8 cellular contexts compared by ENCODE assay signal in the genomic region with DNA sequence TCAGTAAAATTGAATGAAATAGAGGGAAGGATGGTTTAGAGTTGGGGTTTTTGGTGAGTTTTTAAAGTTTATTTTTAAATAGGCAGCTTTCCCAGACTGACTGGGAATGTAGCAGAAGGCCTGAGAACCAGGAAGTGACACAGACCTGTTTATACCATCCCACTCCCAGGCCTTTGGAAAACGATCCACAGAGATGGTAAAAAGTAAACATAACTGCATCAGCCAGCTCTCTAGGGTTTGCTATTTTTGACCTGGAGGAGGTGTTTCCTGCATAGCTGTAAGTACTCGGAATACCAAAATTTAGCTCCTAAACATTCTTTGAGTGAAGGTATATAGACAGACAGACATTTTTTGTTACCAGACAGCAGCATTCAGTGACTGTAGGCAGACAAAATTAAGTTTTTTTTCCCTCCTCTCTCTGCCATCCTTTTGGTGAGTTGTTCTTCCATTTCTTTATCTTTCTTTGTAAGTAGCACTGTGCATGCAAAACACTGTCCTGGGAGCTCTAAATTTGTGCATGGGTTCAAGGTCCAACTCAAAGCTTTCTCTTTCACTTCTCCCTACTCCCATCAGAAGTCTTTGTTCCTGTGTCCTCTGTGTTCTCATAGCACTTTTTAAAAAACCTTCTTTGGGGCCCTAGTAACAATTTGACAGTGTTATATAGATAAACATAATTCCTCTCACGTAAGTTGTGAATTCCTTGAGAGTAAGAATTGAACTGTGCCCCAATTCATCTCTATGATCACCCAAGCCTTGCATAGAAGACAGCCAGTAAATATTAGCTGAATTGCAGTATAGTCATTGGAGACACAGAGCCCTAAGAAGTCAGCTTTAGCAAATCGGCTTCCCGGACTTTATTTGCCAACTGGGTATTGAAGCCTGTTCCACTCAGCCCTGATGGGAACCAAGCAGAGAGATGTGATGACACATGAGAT. TPM values are rescaled to one million over a fixed set of nuclear protein-coding genes. Genes with fewer than 3 reads are reported as not detected.
DNase-seq lines count a peak whose midpoint lies in the region; ATAC-seq, FAIRE-seq and TF ChIP-seq lines count a peak whose summit lies in the region.

No MANE protein-coding gene starts in this region.

- CTCF ChIA-PET in K562 (lab: Yijun Ruan, JAX; ENCODE audit: low intra/inter-chr PET ratio): interaction anchor here (0.6 kb wide), 1 partner anchor 78 kb away, joined by 3 read pairs; no protein-coding TSS in a partner anchor

- POLR2A ChIA-PET in K562 (lab: Yijun Ruan, JAX): interaction anchor here (1.2 to 1.8 kb wide), 3 partner anchors 10 to 19 kb away, joined by 3 to 6 read pairs (median 5); no protein-coding TSS in a partner anchor

- H2BK120ac ChIP-seq in mesendoderm (ENCODE audit: low read depth, low read length): no peak overlapping the region

- H3K4ac ChIP-seq in mesendoderm (ENCODE audit: low read depth, low read length): no peak overlapping the region

- H3K56ac ChIP-seq in mesendoderm (ENCODE audit: low read length): no peak overlapping the region

- TF ChIP-seq POLR2A in K562 (conservative IDR thresholded peaks at IDR 0.05): no peak

- no peaks in the 10 kb centered on the region for H3K9me1 ChIP-seq in K562 (ENCODE audit: control insufficient read depth, insufficient read depth, low read length)

- H3K4me2 ChIP-seq in K562 (ENCODE audit: insufficient read depth, low read length) (no peak overlapping the region), mesendoderm (ENCODE audit: low read length) (no peak overlapping the region)

- H4K5ac ChIP-seq in mesendoderm (ENCODE audit: low read length): no peak overlapping the region

- no TSS peak for BruUV-seq in K562 (replicated peaks; lab: Mats Ljungman, UMichigan)

- no peak for FAIRE-seq in K562 (lab: Jason Lieb, UNC)

- no peaks in the 10 kb centered on the region for H4K20me1 ChIP-seq in K562 (replicated peaks; ENCODE audit: control insufficient read depth, insufficient read depth, low read length)

- H3K27ac ChIP-seq in K562 (ENCODE audit: extremely low read depth, low read depth, low read length) (peak overlapping the region; percentile 37; the same call in 1 of the 3 replicates), mesendoderm (ENCODE audit: low read depth, low read length) (peak overlapping the region; percentile 26)

- H2AK5ac ChIP-seq in mesendoderm (ENCODE audit: low read length): no peak overlapping the region

- no peak overlapping the region for H3K23ac ChIP-seq in mesendoderm (ENCODE audit: low read length)

- ATAC-seq in Right ventricle myocardium inferior: peak; percentile 40
- no peak for ATAC-seq in K562

- H2BK5ac ChIP-seq in mesendoderm (ENCODE audit: low read length): no peak overlapping the region

- intact Hi-C loops in Right ventricle myocardium inferior (cut with DNase I) (no loop called here), cardiac septum (cut with DNase I) (loop anchor here (2.0 to 5.0 kb wide), 2 partner anchors 14 to 36 kb away; partner anchors contain the start of gene SUSD6), K562 (cut with micrococcal nuclease) (no loop called here)

- H3K4me1 ChIP-seq in K562 (replicated peaks in 1 of 2; ENCODE audit: control insufficient read depth in 2 of 2, insufficient read depth in 2 of 2, low read length in 2 of 2) (peaks cover 17 to 73% of the 10 kb centered on the region in 2 experiments), mesendoderm (ENCODE audit: control insufficient read depth, low read depth, low read length) (peaks cover 14% of the 10 kb centered on the region)

- TF ChIP-seq RAD21 in K562 (CRISPR knock-in tag; conservative IDR thresholded peaks at IDR 0.05 in 1 of 2, IDR thresholded peaks at IDR 0.05 in 1 of 2): no peak

- H3K79me2 ChIP-seq in K562 (ENCODE audit: control insufficient read depth, insufficient read depth, low read length) (peaks cover 91% of the 10 kb centered on the region), mesendoderm (ENCODE audit: control insufficient read depth, insufficient read depth, low read length) (no peaks in the 10 kb centered on the region)

- DNase-seq in Right ventricle myocardium inferior (ENCODE audit: missing footprints): no peak
- no peak for DNase-seq in cardiac septum (ENCODE audit: low spot score)
- DNase-seq in MG63: peak; percentile 12
- DNase-seq in K562 (ENCODE audit: extremely low read depth in 1 of 4, low spot score in 3 of 4): no peak
- DNase-seq in mesendoderm: no peak
- DNase-seq in SK-N-DZ (ENCODE audit: low spot score): no peak
- no peak for DNase-seq in nucleus accumbens (lab: John Stamatoyannopoulos, UW)
- DNase-seq in NCI-H1694 (lab: John Stamatoyannopoulos, UW): no peak

- in situ Hi-C loops in K562 (cut with MboI): no loop called here

- no peak for TF ChIP-seq EP300 in K562 (IDR thresholded peaks at IDR 0.05; ENCODE audit: low read length)

- H3K9me3 ChIP-seq in MG63 (no peaks in the 10 kb centered on the region), K562 (replicated peaks; ENCODE audit: control insufficient read depth, insufficient read depth, low read depth, low read length) (no peaks in the 10 kb centered on the region)

- no peaks in the 10 kb centered on the region for H3K27me3 ChIP-seq in MG63
- H3K27me3 ChIP-seq in K562 (ENCODE audit: control insufficient read depth in 2 of 2, insufficient read depth in 2 of 2, low read length in 2 of 2): no peaks in the 10 kb centered on the region
- H3K27me3 ChIP-seq in mesendoderm (ENCODE audit: insufficient read depth, low read length, poor library complexity): no peaks in the 10 kb centered on the region

- H2AFZ ChIP-seq in K562 (ENCODE audit: low read depth, low read length): no peak overlapping the region

- no peaks in the 10 kb centered on the region for H3K79me1 ChIP-seq in mesendoderm (ENCODE audit: low read length)

- H3K36me3 ChIP-seq in MG63 (no peaks in the 10 kb centered on the region), K562 (ENCODE audit: control insufficient read depth, insufficient read depth, low read length) (0 out of 3 replicates have a peak, but pooled peaks cover 2% of the 10 kb centered on the region), mesendoderm (ENCODE audit: control insufficient read depth, insufficient read depth, low read length) (no peaks in the 10 kb centered on the region)

- no peak for TF ChIP-seq CTCF in K562 (IDR thresholded peaks at IDR 0.05 in 2 of 3, conservative IDR thresholded peaks at IDR 0.05 in 1 of 3; ENCODE audit: insufficient read depth in 2 of 3, low read depth in 1 of 3, low read length in 3 of 3)

- 45% methylated on average over 4 of the region's 5 CpGs for WGBS in K562 (ENCODE audit: insufficient coverage, low coverage, missing lambda C conversion rate)
- no CpG with 5 or more reads among the region's 5 CpGs for WGBS in mesendoderm (ENCODE audit: extremely low coverage, insufficient coverage, low lambda C conversion rate)

- no peak overlapping the region for H4K8ac ChIP-seq in mesendoderm (ENCODE audit: low read depth, low read length)

- H3K4me3 ChIP-seq in MG63 (no peak overlapping the region), K562 (no peak overlapping the region), mesendoderm (ENCODE audit: low read length) (no peak overlapping the region)

- no peak overlapping the region for H2BK15ac ChIP-seq in mesendoderm (replicated peaks; ENCODE audit: low read depth)

- H3K9ac ChIP-seq in K562 (ENCODE audit: insufficient read depth in 1 of 2, low read depth in 2 of 2, low read length in 2 of 2) (no peak overlapping the region), mesendoderm (ENCODE audit: low read length) (no peak overlapping the region)

- H3K18ac ChIP-seq in mesendoderm (ENCODE audit: low read length): no peak overlapping the region

TF ChIP-seq in K562, 482 proteins besides CTCF, POLR2A, EP300 and RAD21:
- TF ChIP-seq PRPF4 (IDR thresholded peaks at IDR 0.05; ENCODE audit: insufficient read depth, low read depth, low read length, poor library complexity, severe bottlenecking) (no peak), ESRRA (IDR thresholded peaks at IDR 0.05; ENCODE audit: borderline replicate concordance, low read depth) (0 out of 2 replicates have a peak, but pooled peaks have one; percentile 3)

RNA-seq across cellular contexts. Expression of gene SUSD6, which starts 37.4 kb away (rescaled TPM):
- total RNA-seq in Right ventricle myocardium inferior: 22.4 TPM
- total RNA-seq in cardiac septum: 26.9 TPM
- total RNA-seq in MG63 (2014; rRNA removed; shearing (Covaris generic); ENCODE audit: low replicate concordance): 1.9 and 3.1 TPM in 2 replicates
- 51.2 and 76.5 TPM in 2 replicates for total RNA-seq in K562 (2011; cell fraction: chromatin; rRNA removed; ENCODE audit: low replicate concordance)
- 50.5 and 58.7 TPM in 2 replicates for total RNA-seq in K562 (2011; cell fraction: nucleolus; rRNA removed)
- total RNA-seq in K562 (2011; cell fraction: nucleoplasm; rRNA removed): 56.2 and 57.9 TPM in 2 replicates
- 3.8 and 4.1 TPM in 2 replicates for total RNA-seq in K562 (2014; rRNA removed)
- 5.5 and 5.7 TPM in 2 replicates for total RNA-seq in K562 (2014; rRNA removed; fragmentation: Illumina TruSeq; extraction: Trizol)
- 5.0 and 5.2 TPM in 2 replicates for total RNA-seq in K562 (2015; rRNA removed; fragmentation: Illumina TruSeq; extraction: Trizol)
- 18.4 and 20.7 TPM in 2 replicates for total RNA-seq in K562 (2021)
- polyA plus RNA-seq in K562 (2011; rRNA removed): 13.0 and 25.6 TPM in 2 replicates
- polyA plus RNA-seq in K562 (2011; cell fraction: cytosol; rRNA removed): 8.0 and 14.7 TPM in 2 replicates
- polyA plus RNA-seq in K562 (2011; cell fraction: nucleus; rRNA removed): 63.8 and 68.6 TPM in 2 replicates
- polyA plus RNA-seq in K562 (2012): 5.8 and 7.8 TPM in 2 replicates
- 12.2 and 12.3 TPM in 2 replicates for polyA plus RNA-seq in K562 (2014; fragmentation: Illumina TruSeq; extraction: Trizol)
- polyA plus RNA-seq in K562 (2014; fragmentation: Nextera tagmentation; extraction: Ambion mirVana): 1 to 10 TPM; 2.9 to 5.6 TPM
- polyA plus RNA-seq in K562 (2014; rRNA removed): 11.4 and 11.7 TPM in 2 replicates
- polyA minus RNA-seq in K562 (2011; rRNA and poly(A)+ RNA removed): 18.0 and 19.0 TPM in 2 replicates
- 7.5 and 9.8 TPM in 2 replicates for polyA minus RNA-seq in K562 (2011; cell fraction: cytosol; rRNA and poly(A)+ RNA removed)
- polyA minus RNA-seq in K562 (2011; cell fraction: nucleus; rRNA and poly(A)+ RNA removed): 15.6 and 35.9 TPM in 2 replicates
- 2.9 TPM for polyA plus RNA-seq in mesendoderm (2013, experiment 1 of 2)
- 2.6 TPM for polyA plus RNA-seq in mesendoderm (2013, experiment 2 of 2)
- polyA plus RNA-seq in SK-N-DZ (2014; cell fraction: cytosol; rRNA removed): 1.9 and 2.3 TPM in 2 replicates
- 1.8 and 6.1 TPM in 2 replicates for polyA plus RNA-seq in SK-N-DZ (2014; cell fraction: nucleus; rRNA removed)
